Comparison of ENCODE assay signal across 9 cellular contexts in the genomic region with DNA sequence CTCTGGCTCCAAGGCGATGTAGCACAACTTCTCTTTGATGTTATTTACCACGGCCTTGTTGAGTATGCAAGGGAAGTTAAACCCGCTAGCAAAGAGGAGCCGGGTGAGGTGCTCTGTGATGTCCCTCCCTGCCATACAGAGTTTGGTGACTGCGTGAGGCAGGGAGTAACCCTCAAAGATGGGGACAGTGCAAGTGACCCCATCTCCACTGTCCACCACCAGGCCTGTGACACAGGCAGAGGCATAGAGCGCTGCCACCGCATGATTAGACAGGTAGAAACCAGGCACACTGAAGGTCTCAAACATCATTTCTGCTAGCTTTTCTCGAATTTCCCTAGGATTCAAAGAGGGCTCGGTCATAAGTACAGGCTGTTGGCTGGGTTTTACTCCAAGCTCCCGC. TPM values are rescaled to one million over a fixed set of nuclear protein-coding genes. Genes with fewer than 3 reads are reported as not detected.
"Had no signal": no experiment of that assay in that cellular context is flagged by ENCODE, and none has a peak within 500 bp of the region (broad histone marks: within the 10 kb centered on the region; RNA-seq: fewer than 3 reads in every experiment).

No MANE protein-coding gene starts in this region.

- H3K27ac Mint-ChIP-seq: GM23338, HFFc6 had no signal

- H3K9me3 ChIP-seq: HAP-1 had no signal

- H3K36me3 ChIP-seq: HAP-1 had no signal

- H3K4me3 ChIP-seq: GM23338, HAP-1, K562 had no signal

- H3K9me3 Mint-ChIP-seq: GM23338 had no signal

- DNase-seq: H7, HFFc6, IMR-90 had no signal

- H3K4me1 Mint-ChIP-seq: GM23338 had no signal

- H3K4me3 Mint-ChIP-seq: GM23338, HFFc6 had no signal

- ATAC-seq: GM23338, HCT116, K562 had no signal

- H3K4me1 ChIP-seq: HAP-1 had no signal

RNA-seq across cellular contexts. Expression of gene ACTRT1, which starts 0.7 kb away (rescaled TPM):
- total RNA-seq: GM23338, H4, H7, HFFc6, HT-29, IMR-90, K562 had no signal
- polyA plus RNA-seq: GM23338, IMR-90, K562 had no signal
